ENCODE assay signal across 8 cellular contexts in the genomic region with DNA sequence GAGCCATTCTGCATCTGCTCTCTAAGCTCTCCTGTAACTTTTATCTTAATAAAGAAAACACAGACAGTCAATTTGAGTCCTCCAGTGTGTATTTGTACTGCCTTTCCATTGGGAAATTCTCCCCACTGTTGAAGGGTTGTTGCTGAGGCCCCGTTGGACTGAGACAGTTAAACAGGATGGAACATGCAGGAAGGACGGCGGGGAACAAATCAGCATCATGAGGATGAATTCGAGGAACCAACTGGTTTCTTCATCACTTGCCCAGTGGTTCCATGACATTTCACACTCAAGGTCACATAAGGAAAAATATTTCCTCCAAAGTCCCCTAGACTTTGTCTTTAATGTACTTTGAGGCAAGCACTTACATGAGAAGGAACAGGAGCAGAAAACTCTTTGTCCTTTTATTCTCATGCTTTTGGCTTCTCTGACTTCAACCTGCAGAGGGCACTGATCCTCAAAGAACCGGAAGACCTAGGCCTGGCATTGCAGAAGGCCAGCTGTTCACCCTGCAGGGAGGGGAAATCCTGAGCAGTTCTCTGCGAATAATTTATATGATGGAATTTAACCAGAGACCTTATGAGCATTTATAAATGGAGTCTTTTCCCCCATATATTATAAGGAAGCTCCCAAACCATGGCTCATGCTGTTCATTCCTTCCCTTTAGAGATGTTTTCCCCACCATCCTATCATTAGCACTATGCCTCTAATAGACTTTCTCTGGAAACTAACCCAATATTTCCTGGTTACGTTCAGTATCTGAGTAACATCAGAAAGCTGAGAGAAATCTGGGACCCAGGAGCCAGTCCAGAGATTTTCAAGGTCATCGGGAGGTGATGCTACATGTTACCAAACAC. TPM values are rescaled to one million over a fixed set of nuclear protein-coding genes. Genes with fewer than 3 reads are reported as not detected.
DNase-seq lines count a peak whose midpoint lies in the region; ATAC-seq, FAIRE-seq and TF ChIP-seq lines count a peak whose summit lies in the region.

No MANE protein-coding gene starts in this region.

- H3K9me3 ChIP-seq in Peyer's patch (no peaks in the 10 kb centered on the region), keratinocyte (ENCODE audit: control insufficient read depth, low read depth, low read length) (no peaks in the 10 kb centered on the region)

- H3K9me1 ChIP-seq in keratinocyte (ENCODE audit: control insufficient read depth, extremely low read depth, insufficient read depth, low read length): no peaks in the 10 kb centered on the region

- dilution Hi-C loops in keratinocyte (cut with MboI; ENCODE audit: extremely low pct_ligation_motif_present, low sequenced_read_pairs): no loop called here

- peak overlapping the region; percentile 10 for H3K9ac ChIP-seq in keratinocyte (ENCODE audit: control insufficient read depth, extremely low read depth, insufficient read depth, low read length)

- CTCF ChIA-PET in AG04449 (lab: Yijun Ruan, JAX): interaction anchor here (0.6 to 12.1 kb wide), 30 partner anchors 8 to 554 kb away, joined by 3 to 331 read pairs (median 4); a partner anchor contains a TSS

- no peaks in the 10 kb centered on the region for H4K20me1 ChIP-seq in keratinocyte (ENCODE audit: control insufficient read depth, extremely low read depth, insufficient read depth, low read length)

- peaks cover 0 to 13% (median 0%) of the 10 kb centered on the region in 4 donors for H3K4me1 ChIP-seq in Peyer's patch
- peaks cover 45% of the 10 kb centered on the region for H3K4me1 ChIP-seq in keratinocyte (ENCODE audit: control insufficient read depth, extremely low read depth, insufficient read depth, low read length)

- POLR2A ChIA-PET in AG04449 (lab: Yijun Ruan, JAX): no interaction called here

- H3K79me2 ChIP-seq in keratinocyte (ENCODE audit: control insufficient read depth, insufficient read depth, low read length): no peaks in the 10 kb centered on the region

- peak; percentile 88 for FAIRE-seq in keratinocyte (lab: Jason Lieb, UNC)

- no peak for TF ChIP-seq POLR2A in Peyer's patch (IDR thresholded peaks at IDR 0.05)

- H3K4me2 ChIP-seq in keratinocyte (ENCODE audit: control insufficient read depth, extremely low read depth, insufficient read depth, low read depth, low read length): peak overlapping the region; percentile 38

- peak; percentile 98 for ATAC-seq in HG02571 (IDR thresholded peaks at IDR 0.05; ENCODE audit: unreplicated experiment)

- H3K4me3 ChIP-seq in AG04449 (ENCODE audit: low read depth, low read length) (no peak overlapping the region), Peyer's patch (no peak overlapping the region), keratinocyte (ENCODE audit: control insufficient read depth in 2 of 3, extremely low read depth in 1 of 3, insufficient read depth in 2 of 3, low read depth in 1 of 3, low read length in 3 of 3) (no peak overlapping the region)

- in situ Hi-C loops in T47D (cut with HindIII; ENCODE audit: low pct_unique_long_range_greater_than_20kb, low sequenced_read_pairs): no loop called here

- H3K27ac ChIP-seq in Peyer's patch (no peak overlapping the region), keratinocyte (ENCODE audit: control insufficient read depth, insufficient read depth, low read length) (peak overlapping the region; percentile 29)

- TF ChIP-seq CTCF in AG04449 (IDR thresholded peaks at IDR 0.05; ENCODE audit: insufficient read depth, low read length, missing control alignments): peak; percentile 53
- peak; percentile 56 for TF ChIP-seq CTCF in GM12874 (IDR thresholded peaks at IDR 0.05; ENCODE audit: insufficient read depth, low read depth, low read length)
- peak in 4 of 6 experiments; percentile 50 to 88 (median 86) for TF ChIP-seq CTCF in Peyer's patch (IDR thresholded peaks at IDR 0.05)
- TF ChIP-seq CTCF in keratinocyte (optimal IDR thresholded peaks at IDR 0.05 in 1 of 3, IDR thresholded peaks at IDR 0.05 in 1 of 3, conservative IDR thresholded peaks at IDR 0.05 in 1 of 3; ENCODE audit: extremely low read depth in 1 of 3, insufficient read depth in 2 of 3, low read length in 3 of 3): peak; percentile 59 to 87 (median 75)

- H3K27me3 ChIP-seq in Peyer's patch (no peaks in the 10 kb centered on the region), keratinocyte (ENCODE audit: control insufficient read depth, extremely low read depth, insufficient read depth, low read length) (no peaks in the 10 kb centered on the region)

- DNase-seq in AG04449 (ENCODE audit: low read depth, low spot score) (peak; percentile 42), LoVo (ENCODE audit: low spot score) (peak; percentile 77), Peyer's patch (peak; percentile 25 to 83 (median 53)), T47D (ENCODE audit: low read depth in 1 of 2, low spot score in 1 of 2) (peak; percentile 65 to 88), keratinocyte (ENCODE audit: low read depth, low spot score) (peak; percentile 32)
- DNase-seq in stimulated activated CD8-positive, alpha-beta memory T cell treated with anti-CD3 and anti-CD28 coated beads, Interleukin-15, amount 100 ng/mL, for 48 hours (ENCODE audit: low read depth in 2 of 2): peak; percentile 1 to 6

- H2AFZ ChIP-seq in keratinocyte (ENCODE audit: control insufficient read depth, low read length): peak overlapping the region; percentile 41

- H3K36me3 ChIP-seq in Peyer's patch (no peaks in the 10 kb centered on the region), keratinocyte (ENCODE audit: control insufficient read depth in 2 of 2, extremely low read depth in 1 of 2, insufficient read depth in 2 of 2, low read length in 2 of 2) (no peaks in the 10 kb centered on the region)

RNA-seq across cellular contexts. Expression of a gene that starts 55.2 kb away (rescaled TPM):
- 10 to 100 TPM in 2 of 4 donors, 1 to 10 TPM in 1, not detected in 1; 7.4 to 22.6 (median 13.5) TPM for total RNA-seq in Peyer's patch
- 27.7 to 43.9 TPM (median 35.3 TPM) in 3 replicates for polyA plus RNA-seq in keratinocyte
- polyA plus RNA-seq in keratinocyte (2011; ENCODE audit: low read depth): 0.81 TPM
- polyA plus RNA-seq in keratinocyte (2011; cell fraction: cytosol; rRNA removed): 10.6 and 18.7 TPM in 2 replicates
- 49.2 and 51.7 TPM in 2 replicates for polyA plus RNA-seq in keratinocyte (2011; cell fraction: nucleus; rRNA removed)
- polyA plus RNA-seq in keratinocyte (2012; ENCODE audit: low replicate concordance): 1.3 and 18.6 TPM in 2 replicates
- polyA minus RNA-seq in keratinocyte: 27.6 to 62.8 TPM (median 50.3 TPM) in 3 replicates
- 22.8 TPM for polyA minus RNA-seq in keratinocyte (2011; cell fraction: cytosol; rRNA and poly(A)+ RNA removed)
- polyA minus RNA-seq in keratinocyte (2011; cell fraction: nucleus; rRNA and poly(A)+ RNA removed): 30.0 and 57.9 TPM in 2 replicates

Comparison
In these comparisons a context has a peak if more than half of its experiments do, and no peak if none do; other contexts are left out.
1. DNase-seq: peak in every context shown above with its lines; median percentile 77 in LoVo; 76 in T47D; 53 in Peyer's patch; 42 in AG04449; 32 in keratinocyte; 4 in stimulated activated CD8-positive, alpha-beta memory T cell treated with anti-CD3 and anti-CD28 coated beads, Interleukin-15, amount 100 ng/mL, for 48 hours.